Comparison of ENCODE assay signal across 2 cellular contexts in the genomic region with DNA sequence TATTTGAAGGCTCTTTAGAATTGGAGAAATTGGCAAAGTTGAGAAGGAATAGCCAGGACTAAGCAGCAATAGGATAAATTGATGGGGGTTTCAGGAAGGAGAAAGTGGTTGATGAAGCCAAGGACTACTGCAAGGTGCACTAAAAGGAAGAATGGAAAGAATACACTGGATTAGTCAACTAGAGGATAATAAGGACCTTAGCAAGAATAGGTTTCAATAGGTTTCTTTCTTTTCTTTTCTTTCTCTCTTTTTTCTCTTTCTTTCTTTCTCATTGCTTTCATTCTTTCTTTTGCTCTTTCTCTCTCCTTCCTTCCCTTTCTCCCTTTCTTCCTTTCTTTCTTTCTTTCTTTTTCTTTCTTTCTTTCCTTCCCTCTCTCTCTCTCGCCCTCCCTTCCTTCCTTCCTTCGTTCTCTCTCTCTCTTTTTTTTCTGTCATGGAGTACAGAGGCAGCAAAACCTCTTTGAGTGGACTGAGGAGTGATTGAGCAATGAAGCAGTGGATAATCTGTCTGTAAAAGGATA.
TF ChIP-seq lines count a peak whose summit lies in the region.

No MANE protein-coding gene starts in this region.

TF ChIP-seq in HepG2, 621 proteins besides CTCF, POLR2A, EP300 and RAD21 (continued from another document):
- TF ChIP-seq U2AF2 (IDR thresholded peaks at IDR 0.05; ENCODE audit: low read depth, low read length) (peak; percentile 75; the same call in 1 of the 2 replicates), KAT7 (CRISPR knock-in tag; IDR thresholded peaks at IDR 0.05; ENCODE audit: borderline replicate concordance) (no peak), SOX5 (CRISPR knock-in tag; IDR thresholded peaks at IDR 0.05; ENCODE audit: borderline replicate concordance) (no peak), MAZ (IDR thresholded peaks at IDR 0.05; ENCODE audit: borderline replicate concordance, low read depth, low read length) (no peak), MAZ (CRISPR knock-in tag; IDR thresholded peaks at IDR 0.05; ENCODE audit: low read depth) (no peak), HNRNPK (IDR thresholded peaks at IDR 0.05; ENCODE audit: low read depth, low read length, poor library complexity, severe bottlenecking) (peak; percentile 25), CEBPB (IDR thresholded peaks at IDR 0.05; ENCODE audit: borderline replicate concordance, low read depth, low read length) (no peak), TBX2 (CRISPR knock-in tag; IDR thresholded peaks at IDR 0.05; ENCODE audit: borderline replicate concordance) (no peak), KLF16 (CRISPR knock-in tag; IDR thresholded peaks at IDR 0.05) (no peak), ZNF343 (CRISPR knock-in tag; IDR thresholded peaks at IDR 0.05) (no peak), SRSF9 (IDR thresholded peaks at IDR 0.05; ENCODE audit: borderline replicate concordance, insufficient read depth, low read depth, low read length, poor library complexity, severe bottlenecking) (peak; percentile 63), MYC (CRISPR knock-in tag; IDR thresholded peaks at IDR 0.05; ENCODE audit: borderline replicate concordance) (no peak)
- TF ChIP-seq, protein P1, sequence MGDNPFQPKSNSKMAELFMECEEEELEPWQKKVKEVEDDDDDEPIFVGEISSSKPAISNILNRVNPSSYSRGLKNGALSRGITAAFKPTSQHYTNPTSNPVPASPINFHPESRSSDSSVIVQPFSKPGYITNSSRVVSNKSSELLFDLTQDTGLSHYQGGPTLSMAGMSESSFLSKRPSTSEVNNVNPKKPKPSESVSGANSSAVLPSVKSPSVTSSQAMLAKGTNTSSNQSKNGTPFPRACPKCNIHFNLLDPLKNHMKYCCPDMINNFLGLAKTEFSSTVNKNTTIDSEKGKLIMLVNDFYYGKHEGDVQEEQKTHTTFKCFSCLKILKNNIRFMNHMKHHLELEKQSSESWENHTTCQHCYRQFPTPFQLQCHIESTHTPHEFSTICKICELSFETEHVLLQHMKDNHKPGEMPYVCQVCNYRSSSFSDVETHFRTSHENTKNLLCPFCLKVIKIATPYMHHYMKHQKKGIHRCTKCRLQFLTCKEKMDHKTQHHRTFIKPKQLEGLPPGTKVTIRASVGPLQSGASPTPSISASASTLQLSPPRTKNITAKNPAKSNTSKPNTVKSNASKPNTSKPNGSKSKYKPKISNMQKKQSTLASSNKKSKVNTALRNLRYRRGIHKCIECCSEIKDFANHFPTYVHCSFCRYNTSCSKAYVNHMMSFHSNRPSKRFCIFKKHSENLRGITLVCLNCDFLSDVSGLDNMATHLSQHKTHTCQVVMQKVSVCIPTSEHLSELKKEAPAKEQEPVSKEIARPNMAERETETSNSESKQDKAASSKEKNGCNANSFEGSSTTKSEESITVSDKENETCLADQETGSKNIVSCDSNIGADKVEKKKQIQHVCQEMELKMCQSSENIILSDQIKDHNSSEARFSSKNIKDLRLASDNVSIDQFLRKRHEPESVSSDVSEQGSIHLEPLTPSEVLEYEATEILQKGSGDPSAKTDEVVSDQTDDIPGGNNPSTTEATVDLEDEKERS (CRISPR knock-in tag; IDR thresholded peaks at IDR 0.05), result no peak
- TF ChIP-seq, protein P2, sequence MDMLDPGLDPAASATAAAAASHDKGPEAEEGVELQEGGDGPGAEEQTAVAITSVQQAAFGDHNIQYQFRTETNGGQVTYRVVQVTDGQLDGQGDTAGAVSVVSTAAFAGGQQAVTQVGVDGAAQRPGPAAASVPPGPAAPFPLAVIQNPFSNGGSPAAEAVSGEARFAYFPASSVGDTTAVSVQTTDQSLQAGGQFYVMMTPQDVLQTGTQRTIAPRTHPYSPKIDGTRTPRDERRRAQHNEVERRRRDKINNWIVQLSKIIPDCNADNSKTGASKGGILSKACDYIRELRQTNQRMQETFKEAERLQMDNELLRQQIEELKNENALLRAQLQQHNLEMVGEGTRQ (IDR thresholded peaks at IDR 0.05; ENCODE audit: low read depth, low read length), result no peak
- TF ChIP-seq, protein P2 (CRISPR knock-in tag; IDR thresholded peaks at IDR 0.05; ENCODE audit: borderline replicate concordance), result no peak
- TF ChIP-seq, protein P3, sequence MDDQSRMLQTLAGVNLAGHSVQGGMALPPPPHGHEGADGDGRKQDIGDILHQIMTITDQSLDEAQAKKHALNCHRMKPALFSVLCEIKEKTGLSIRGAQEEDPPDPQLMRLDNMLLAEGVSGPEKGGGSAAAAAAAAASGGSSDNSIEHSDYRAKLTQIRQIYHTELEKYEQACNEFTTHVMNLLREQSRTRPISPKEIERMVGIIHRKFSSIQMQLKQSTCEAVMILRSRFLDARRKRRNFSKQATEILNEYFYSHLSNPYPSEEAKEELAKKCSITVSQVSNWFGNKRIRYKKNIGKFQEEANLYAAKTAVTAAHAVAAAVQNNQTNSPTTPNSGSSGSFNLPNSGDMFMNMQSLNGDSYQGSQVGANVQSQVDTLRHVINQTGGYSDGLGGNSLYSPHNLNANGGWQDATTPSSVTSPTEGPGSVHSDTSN (CRISPR knock-in tag; IDR thresholded peaks at IDR 0.05; ENCODE audit: borderline replicate concordance), result no peak
TF ChIP-seq in HepG2: peak in this region for 3.

TF ChIP-seq in K562, 482 proteins besides CTCF, POLR2A, EP300 and RAD21 (continued from another document):
- TF ChIP-seq, protein P4, sequence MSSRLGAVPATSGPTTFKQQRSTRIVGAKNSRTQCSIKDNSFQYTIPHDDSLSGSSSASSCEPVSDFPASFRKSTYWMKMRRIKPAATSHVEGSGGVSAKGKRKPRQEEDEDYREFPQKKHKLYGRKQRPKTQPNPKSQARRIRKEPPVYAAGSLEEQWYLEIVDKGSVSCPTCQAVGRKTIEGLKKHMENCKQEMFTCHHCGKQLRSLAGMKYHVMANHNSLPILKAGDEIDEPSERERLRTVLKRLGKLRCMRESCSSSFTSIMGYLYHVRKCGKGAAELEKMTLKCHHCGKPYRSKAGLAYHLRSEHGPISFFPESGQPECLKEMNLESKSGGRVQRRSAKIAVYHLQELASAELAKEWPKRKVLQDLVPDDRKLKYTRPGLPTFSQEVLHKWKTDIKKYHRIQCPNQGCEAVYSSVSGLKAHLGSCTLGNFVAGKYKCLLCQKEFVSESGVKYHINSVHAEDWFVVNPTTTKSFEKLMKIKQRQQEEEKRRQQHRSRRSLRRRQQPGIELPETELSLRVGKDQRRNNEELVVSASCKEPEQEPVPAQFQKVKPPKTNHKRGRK (tag; IDR thresholded peaks at IDR 0.05), result peak; percentile 66; the same call in 1 of the 2 replicates
- TF ChIP-seq, protein P5, sequence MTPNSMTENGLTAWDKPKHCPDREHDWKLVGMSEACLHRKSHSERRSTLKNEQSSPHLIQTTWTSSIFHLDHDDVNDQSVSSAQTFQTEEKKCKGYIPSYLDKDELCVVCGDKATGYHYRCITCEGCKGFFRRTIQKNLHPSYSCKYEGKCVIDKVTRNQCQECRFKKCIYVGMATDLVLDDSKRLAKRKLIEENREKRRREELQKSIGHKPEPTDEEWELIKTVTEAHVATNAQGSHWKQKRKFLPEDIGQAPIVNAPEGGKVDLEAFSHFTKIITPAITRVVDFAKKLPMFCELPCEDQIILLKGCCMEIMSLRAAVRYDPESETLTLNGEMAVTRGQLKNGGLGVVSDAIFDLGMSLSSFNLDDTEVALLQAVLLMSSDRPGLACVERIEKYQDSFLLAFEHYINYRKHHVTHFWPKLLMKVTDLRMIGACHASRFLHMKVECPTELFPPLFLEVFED (CRISPR knock-in tag; conservative IDR thresholded peaks at IDR 0.05), result 0 out of 2 replicates have a peak, but pooled peaks have one; percentile 14
